In the genomic region with DNA sequence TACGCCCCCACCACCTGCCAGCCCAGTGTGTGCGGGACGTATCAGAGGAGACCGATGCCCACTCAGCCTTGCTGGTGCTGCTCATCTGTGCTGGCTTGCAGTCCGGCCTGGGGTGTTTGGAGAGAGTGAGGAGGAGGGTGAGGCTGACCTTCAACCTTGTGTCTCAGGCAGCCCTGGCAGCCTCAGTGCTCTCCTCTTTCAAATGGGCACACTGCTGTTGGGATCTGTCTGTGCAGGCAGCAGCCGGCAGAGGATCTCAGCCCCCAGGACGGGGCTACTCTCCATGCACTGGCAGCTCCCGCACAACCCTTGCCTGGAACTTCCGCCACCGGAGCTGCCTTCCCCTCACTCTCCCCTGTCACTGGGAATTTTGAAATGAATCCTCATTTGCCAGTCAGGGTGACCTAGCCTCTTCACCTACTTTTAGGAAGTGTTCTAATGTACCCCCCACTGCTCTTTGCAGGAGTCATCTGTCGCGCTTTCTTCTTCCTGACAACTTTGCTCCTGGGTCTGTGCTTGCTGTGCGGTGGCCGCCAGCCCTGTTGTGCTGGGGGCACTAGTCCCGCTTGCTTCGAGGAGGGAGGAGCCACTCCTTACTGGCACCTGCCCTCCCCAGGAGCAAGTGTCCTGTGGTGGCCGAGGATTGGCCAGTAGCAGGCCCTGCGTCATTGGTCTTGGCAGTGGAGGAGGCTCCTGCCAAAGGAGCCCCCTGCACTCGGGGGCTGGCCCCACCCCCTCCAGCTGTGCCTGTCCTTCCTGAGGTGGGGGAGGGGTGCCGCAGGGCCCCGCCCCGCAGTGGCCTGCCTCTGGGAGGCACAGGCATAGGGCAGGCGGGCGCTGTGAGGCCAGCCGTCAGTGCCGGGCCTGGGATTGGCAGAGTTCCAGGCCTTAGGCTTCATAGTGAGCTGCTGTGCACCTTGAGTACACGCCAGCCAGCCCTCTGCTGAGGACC, we compare ENCODE assay signal across 8 cellular contexts. TPM values are rescaled to one million over a fixed set of nuclear protein-coding genes. Genes with fewer than 3 reads are reported as not detected.
DNase-seq lines count a peak whose midpoint lies in the region; ATAC-seq and TF ChIP-seq lines count a peak whose summit lies in the region.

No MANE protein-coding gene starts in this region.

- H3K27ac Mint-ChIP-seq in central memory CD8-positive, alpha-beta T cell (ENCODE audit: low read depth): peak overlapping the region; percentile 99

- no peak overlapping the region for H3K27ac ChIP-seq in PC-9

- intact Hi-C loops in PC-9 (cut with micrococcal nuclease; ENCODE audit: unreplicated experiment): no loop called here

- no peak overlapping the region for H2AFZ ChIP-seq in PC-9

- TF ChIP-seq CTCF in PC-9 (conservative IDR thresholded peaks at IDR 0.05): no peak

- peaks cover 57% of the 10 kb centered on the region for H4K20me1 ChIP-seq in PC-9 (ENCODE audit: insufficient read depth)

- no peaks in the 10 kb centered on the region for H3K9me2 ChIP-seq in PC-9 (ENCODE audit: insufficient read depth)

- H3K36me3 Mint-ChIP-seq in central memory CD8-positive, alpha-beta T cell (ENCODE audit: insufficient read depth): peaks cover 56% of the 10 kb centered on the region

- H3K27me3 ChIP-seq in PC-9 (ENCODE audit: insufficient read depth, low read depth): no peaks in the 10 kb centered on the region

- peaks cover 88% of the 10 kb centered on the region for H3K4me1 Mint-ChIP-seq in central memory CD8-positive, alpha-beta T cell

- peak overlapping the region; percentile 86 for H3K4me3 Mint-ChIP-seq in central memory CD8-positive, alpha-beta T cell

- POLR2A ChIA-PET in PC-9 (lab: Charles Lee; ENCODE audit: unreplicated experiment): no interaction called here

- H3K9me3 ChIP-seq in PC-9 (ENCODE audit: insufficient read depth, low read depth): peaks cover 4% of the 10 kb centered on the region

- H3K4me1 ChIP-seq in PC-9 (replicated peaks; ENCODE audit: insufficient read depth): no peaks in the 10 kb centered on the region

- no peaks in the 10 kb centered on the region for H3K27me3 Mint-ChIP-seq in central memory CD8-positive, alpha-beta T cell

- CTCF ChIA-PET in PC-9 (lab: Charles Lee): interaction anchor here (0.5 kb wide), 1 partner anchor 25 kb away, joined by 17 read pairs; no protein-coding TSS in a partner anchor

- peaks cover 67% of the 10 kb centered on the region for H3K79me2 ChIP-seq in PC-9 (ENCODE audit: low read depth)

- no peak overlapping the region for H3K4me2 ChIP-seq in PC-9

- peaks cover 12% of the 10 kb centered on the region; the same call in 1 of the 2 replicates for H3F3A ChIP-seq in PC-9 (ENCODE audit: insufficient read depth, low read depth)

- DNase-seq in DMS79 treated with DMSO at 0.1 percent for 48 hours (lab: John Stamatoyannopoulos, UW) (peak; percentile 70), NCI-H345 treated with DMSO at 0.1 percent for 48 hours (lab: John Stamatoyannopoulos, UW; ENCODE audit: unreplicated experiment) (peak; percentile 53), kidney tubule cell (ENCODE audit: low spot score) (peak; percentile 75), PC-9 (no peak)
- DNase-seq in central memory CD8-positive, alpha-beta T cell (ENCODE audit: low spot score in 2 of 2): no peak
- DNase-seq in stimulated activated naive CD8-positive, alpha-beta T cell treated with anti-CD3 and anti-CD28 coated beads, Interleukin-15, Interleukin-2, amounts not matched to agents 100 U/mL and 50 U/mL, for 24 hours: peak; percentile 49
- no peak for DNase-seq in stimulated activated CD4-positive, alpha-beta T cell treated with anti-CD3 and anti-CD28 coated beads, Interleukin-2, amount 100 ng/mL, for 48 hours

- no TSS peak for BruUV-seq in PC-9 (replicated peaks; lab: Mats Ljungman, UMichigan)

- peaks cover 22% of the 10 kb centered on the region for H3K36me3 ChIP-seq in PC-9 (ENCODE audit: low read depth)

- H3K4me3 ChIP-seq in PC-9: no peak overlapping the region

- no peaks in the 10 kb centered on the region for H3K9me3 Mint-ChIP-seq in central memory CD8-positive, alpha-beta T cell

- no peak for ATAC-seq in central memory CD8-positive, alpha-beta T cell (replicated peaks; ENCODE audit: extremely low read depth, poor library complexity, severe bottlenecking)
- ATAC-seq in stimulated activated naive CD8-positive, alpha-beta T cell treated with anti-CD3 and anti-CD28 coated beads, Interleukin-15, Interleukin-2, amounts not matched to agents 100 U/mL and 50 U/mL, for 24 hours: no peak
- no peak for ATAC-seq in HG03571 (IDR thresholded peaks at IDR 0.05; ENCODE audit: unreplicated experiment)

RNA-seq across cellular contexts. Expression of a gene that starts 53.4 kb away (rescaled TPM):
- total RNA-seq in PC-9 (2021): 2.0 and 3.3 TPM in 2 replicates

RNA-seq across cellular contexts. Expression of a gene that starts 54.1 kb away (rescaled TPM):
- total RNA-seq in PC-9 (2021): 203 and 309 TPM in 2 replicates

RNA-seq across cellular contexts. Expression of a gene that starts 56.5 kb away (rescaled TPM):
- 97.8 and 129 TPM in 2 replicates for total RNA-seq in PC-9 (2021)

Comparison
In these comparisons a context has a peak if more than half of its experiments do, and no peak if none do; other contexts are left out.
1. DNase-seq: peak in DMS79 treated with DMSO at 0.1 percent for 48 hours (single experiment), NCI-H345 treated with DMSO at 0.1 percent for 48 hours (single experiment), kidney tubule cell (single experiment) and stimulated activated naive CD8-positive, alpha-beta T cell treated with anti-CD3 and anti-CD28 coated beads, Interleukin-15, Interleukin-2, amounts not matched to agents 100 U/mL and 50 U/mL, for 24 hours (single experiment); none in central memory CD8-positive, alpha-beta T cell (0 of 2), PC-9 (0 of 2) and stimulated activated CD4-positive, alpha-beta T cell treated with anti-CD3 and anti-CD28 coated beads, Interleukin-2, amount 100 ng/mL, for 48 hours (0 of 2).